Comparison of ENCODE assay signal across 2 cellular contexts in the genomic region with DNA sequence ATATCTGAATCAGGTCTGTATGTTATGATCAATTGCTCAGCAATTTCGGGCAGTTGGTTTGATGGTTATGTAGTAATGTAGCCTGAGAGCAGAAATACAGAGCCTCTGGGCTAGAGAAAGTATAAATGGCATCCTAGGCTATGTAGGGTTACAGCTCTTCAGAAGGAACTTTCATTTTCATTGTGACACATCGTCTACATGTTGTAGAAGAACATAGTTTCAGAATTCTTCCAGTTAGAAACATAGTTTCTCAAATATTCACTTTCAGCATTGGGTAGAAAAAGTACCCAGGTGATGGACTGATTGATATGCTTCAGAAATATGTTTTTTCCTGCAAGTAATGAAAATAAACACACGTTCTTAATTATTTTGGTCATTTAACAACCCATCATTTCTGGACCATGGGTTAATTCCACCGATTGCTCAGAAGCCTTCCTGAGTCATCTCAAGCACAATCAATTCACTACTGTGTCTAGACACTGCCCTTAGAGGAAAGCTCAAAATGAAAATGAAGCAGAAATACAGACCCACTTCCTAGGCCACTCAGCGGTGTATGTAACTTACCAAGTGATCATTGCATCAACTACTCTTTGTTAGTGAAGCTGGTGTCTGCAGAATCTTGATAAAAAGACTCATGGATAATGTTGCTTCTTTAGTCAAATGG.
A peak's percentile ranks its signal among the peaks of the same experiment; 100 is the strongest.
TF ChIP-seq lines count a peak whose summit lies in the region.

No MANE protein-coding gene starts in this region.

TF ChIP-seq in K562, 482 proteins besides CTCF, POLR2A, EP300 and RAD21 (continued from another document):
- TF ChIP-seq, protein P1, sequence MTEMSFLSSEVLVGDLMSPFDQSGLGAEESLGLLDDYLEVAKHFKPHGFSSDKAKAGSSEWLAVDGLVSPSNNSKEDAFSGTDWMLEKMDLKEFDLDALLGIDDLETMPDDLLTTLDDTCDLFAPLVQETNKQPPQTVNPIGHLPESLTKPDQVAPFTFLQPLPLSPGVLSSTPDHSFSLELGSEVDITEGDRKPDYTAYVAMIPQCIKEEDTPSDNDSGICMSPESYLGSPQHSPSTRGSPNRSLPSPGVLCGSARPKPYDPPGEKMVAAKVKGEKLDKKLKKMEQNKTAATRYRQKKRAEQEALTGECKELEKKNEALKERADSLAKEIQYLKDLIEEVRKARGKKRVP (CRISPR knock-in tag; IDR thresholded peaks at IDR 0.05), result peak; percentile 50; the same call in 1 of the 2 replicates

TF ChIP-seq in SK-N-SH, 30 proteins besides CTCF, POLR2A, EP300 and RAD21 (continued from another document):
- TF ChIP-seq, protein P2, sequence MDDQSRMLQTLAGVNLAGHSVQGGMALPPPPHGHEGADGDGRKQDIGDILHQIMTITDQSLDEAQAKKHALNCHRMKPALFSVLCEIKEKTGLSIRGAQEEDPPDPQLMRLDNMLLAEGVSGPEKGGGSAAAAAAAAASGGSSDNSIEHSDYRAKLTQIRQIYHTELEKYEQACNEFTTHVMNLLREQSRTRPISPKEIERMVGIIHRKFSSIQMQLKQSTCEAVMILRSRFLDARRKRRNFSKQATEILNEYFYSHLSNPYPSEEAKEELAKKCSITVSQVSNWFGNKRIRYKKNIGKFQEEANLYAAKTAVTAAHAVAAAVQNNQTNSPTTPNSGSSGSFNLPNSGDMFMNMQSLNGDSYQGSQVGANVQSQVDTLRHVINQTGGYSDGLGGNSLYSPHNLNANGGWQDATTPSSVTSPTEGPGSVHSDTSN (IDR thresholded peaks at IDR 0.05), result no peak
- no peak for TF ChIP-seq YY1 (IDR thresholded peaks at IDR 0.05; ENCODE audit: low read depth)
- TF ChIP-seq MXI1 (IDR thresholded peaks at IDR 0.05; ENCODE audit: low read depth, low read length), result no peak
- TF ChIP-seq, protein P3, sequence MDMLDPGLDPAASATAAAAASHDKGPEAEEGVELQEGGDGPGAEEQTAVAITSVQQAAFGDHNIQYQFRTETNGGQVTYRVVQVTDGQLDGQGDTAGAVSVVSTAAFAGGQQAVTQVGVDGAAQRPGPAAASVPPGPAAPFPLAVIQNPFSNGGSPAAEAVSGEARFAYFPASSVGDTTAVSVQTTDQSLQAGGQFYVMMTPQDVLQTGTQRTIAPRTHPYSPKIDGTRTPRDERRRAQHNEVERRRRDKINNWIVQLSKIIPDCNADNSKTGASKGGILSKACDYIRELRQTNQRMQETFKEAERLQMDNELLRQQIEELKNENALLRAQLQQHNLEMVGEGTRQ (IDR thresholded peaks at IDR 0.05; ENCODE audit: borderline replicate concordance, low read depth, low read length), result no peak
- no peak for TF ChIP-seq FOXM1 (IDR thresholded peaks at IDR 0.05; ENCODE audit: low read depth)
- TF ChIP-seq CHD2 (IDR thresholded peaks at IDR 0.05; ENCODE audit: low read length, partially characterized antibody), result no peak
- TF ChIP-seq, protein P4, sequence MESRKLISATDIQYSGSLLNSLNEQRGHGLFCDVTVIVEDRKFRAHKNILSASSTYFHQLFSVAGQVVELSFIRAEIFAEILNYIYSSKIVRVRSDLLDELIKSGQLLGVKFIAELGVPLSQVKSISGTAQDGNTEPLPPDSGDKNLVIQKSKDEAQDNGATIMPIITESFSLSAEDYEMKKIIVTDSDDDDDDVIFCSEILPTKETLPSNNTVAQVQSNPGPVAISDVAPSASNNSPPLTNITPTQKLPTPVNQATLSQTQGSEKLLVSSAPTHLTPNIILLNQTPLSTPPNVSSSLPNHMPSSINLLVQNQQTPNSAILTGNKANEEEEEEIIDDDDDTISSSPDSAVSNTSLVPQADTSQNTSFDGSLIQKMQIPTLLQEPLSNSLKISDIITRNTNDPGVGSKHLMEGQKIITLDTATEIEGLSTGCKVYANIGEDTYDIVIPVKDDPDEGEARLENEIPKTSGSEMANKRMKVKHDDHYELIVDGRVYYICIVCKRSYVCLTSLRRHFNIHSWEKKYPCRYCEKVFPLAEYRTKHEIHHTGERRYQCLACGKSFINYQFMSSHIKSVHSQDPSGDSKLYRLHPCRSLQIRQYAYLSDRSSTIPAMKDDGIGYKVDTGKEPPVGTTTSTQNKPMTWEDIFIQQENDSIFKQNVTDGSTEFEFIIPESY (IDR thresholded peaks at IDR 0.05; ENCODE audit: borderline replicate concordance, low read depth), result no peak
- TF ChIP-seq EZH2phosphoT487 (IDR thresholded peaks at IDR 0.05; ENCODE audit: borderline replicate concordance, low read depth), result no peak
- TF ChIP-seq SIN3A (IDR thresholded peaks at IDR 0.05; ENCODE audit: borderline replicate concordance, low read depth, low read length), result no peak
- no peak for TF ChIP-seq POLR2AphosphoS5 (IDR thresholded peaks at IDR 0.05; ENCODE audit: low read depth, low read length)
- no peak for TF ChIP-seq TCF12 (IDR thresholded peaks at IDR 0.05)
- TF ChIP-seq RFX5 (IDR thresholded peaks at IDR 0.05; ENCODE audit: low read length), result no peak
